ENCODE assay signal across 27 cellular contexts in genomic region chr20:32896521-32897280, GRCh38. TPM values are rescaled to one million over a fixed set of nuclear protein-coding genes. Genes with fewer than 3 reads are reported as not detected.
"Had no signal": no experiment of that assay in that cellular context is flagged by ENCODE, and none has a peak within 500 bp of the region (broad histone marks: within the 10 kb centered on the region; RNA-seq: fewer than 3 reads in every experiment).

No MANE protein-coding gene starts in this region.

- DNase-seq: activated CD4-positive, alpha-beta T cell treated with anti-CD3 and anti-CD28 coated beads for 48 hours; activated CD4-positive, alpha-beta T cell treated with anti-CD3 and anti-CD28 coated beads, Interleukin-2, amount 50 U/mL, for 48 hours; activated CD4-positive, CD25-positive, alpha-beta regulatory T cell treated with anti-CD3 and anti-CD28 coated beads, Interleukin-2, amount 50 U/mL, for 72 hours; activated CD8-positive, alpha-beta memory T cell treated with anti-CD3 and anti-CD28 coated beads, Interleukin-2, amount 10 ng/mL, durations not matched to agents 7 days and 5 days; activated effector memory CD4-positive, alpha-beta T cell treated with Interleukin-2 at 50 U/mL for 16 hours; activated naive CD4-positive, alpha-beta T cell treated with Interleukin-2 at 50 U/mL for 16 hours; activated T-cell treated with anti-CD3 and anti-CD28 coated beads, Interleukin-2, amount 50 U/mL, for 24 hours; brain microvascular endothelial cell; cerebellar nuclear complex; NCI-H1092; NCI-H1417 treated with DMSO at 0.1 percent for 48 hours; NCI-H1694; NCI-H2029; NCI-H2107; NCI-H2171 treated with DMSO at 0.1 percent for 48 hours; NCI-H226; PC-3; SHP77 treated with DMSO at 0.1 percent for 48 hours had no signal

- H3K9me3 Mint-ChIP-seq: activated naive CD4-positive, alpha-beta T cell treated with anti-CD3 and anti-CD28 coated beads, Interleukin-2, amount 50 U/mL, for 72 hours; activated T-cell treated with anti-CD3 and anti-CD28 coated beads, Interleukin-2, amount 50 U/mL, for 24 hours; activated T-helper 1 cell treated with anti-CD3 and anti-CD28 coated beads, Interleukin-12 subunit alpha, Interleukin-12 subunit beta, Interleukin-2, Interleukin-4 antibody, amounts not matched to agents 30 ng/mL and 10 ng/mL and 1 ng/mL, durations not matched to agents 14 hours and 24 hours and 36 hours; WTC11 had no signal

- ATAC-seq: activated CD8-positive, alpha-beta memory T cell treated with anti-CD3 and anti-CD28 coated beads, Interleukin-2, amount 10 ng/mL, durations not matched to agents 7 days and 5 days; activated naive CD4-positive, alpha-beta T cell treated with anti-CD3 and anti-CD28 coated beads, Interleukin-2, amount 50 U/mL, for 72 hours; K562; PC-3; WTC11 had no signal

- FAIRE-seq: colon, K562, RCC 7860 had no signal

- H3K27ac Mint-ChIP-seq: activated CD8-positive, alpha-beta memory T cell treated with anti-CD3 and anti-CD28 coated beads, Interleukin-2, amount 10 ng/mL, durations not matched to agents 7 days and 5 days; activated naive CD4-positive, alpha-beta T cell treated with anti-CD3 and anti-CD28 coated beads, Interleukin-2, amount 50 U/mL, for 72 hours; activated T-cell treated with anti-CD3 and anti-CD28 coated beads, Interleukin-2, amount 50 U/mL, for 24 hours; activated T-helper 1 cell treated with anti-CD3 and anti-CD28 coated beads, Interleukin-12 subunit alpha, Interleukin-12 subunit beta, Interleukin-2, Interleukin-4 antibody, amounts not matched to agents 30 ng/mL and 10 ng/mL and 1 ng/mL, durations not matched to agents 14 hours and 24 hours and 36 hours; WTC11 had no signal

- H3K27me3 ChIP-seq: brain microvascular endothelial cell, cardiac muscle cell had no signal

- H3K36me3 Mint-ChIP-seq: activated CD8-positive, alpha-beta memory T cell treated with anti-CD3 and anti-CD28 coated beads, Interleukin-2, amount 10 ng/mL, durations not matched to agents 7 days and 5 days; activated naive CD4-positive, alpha-beta T cell treated with anti-CD3 and anti-CD28 coated beads, Interleukin-2, amount 50 U/mL, for 72 hours; WTC11 had no signal

- H3K4me3 ChIP-seq: cardiac muscle cell, K562 had no signal

- H3K27me3 Mint-ChIP-seq: activated CD8-positive, alpha-beta memory T cell treated with anti-CD3 and anti-CD28 coated beads, Interleukin-2, amount 10 ng/mL, durations not matched to agents 7 days and 5 days; activated T-cell treated with anti-CD3 and anti-CD28 coated beads, Interleukin-2, amount 50 U/mL, for 24 hours had no signal

- H3K27ac ChIP-seq: brain microvascular endothelial cell, cardiac muscle cell had no signal

- H3K36me3 ChIP-seq: brain microvascular endothelial cell, cardiac muscle cell had no signal

- H3K4me3 Mint-ChIP-seq: activated CD8-positive, alpha-beta memory T cell treated with anti-CD3 and anti-CD28 coated beads, Interleukin-2, amount 10 ng/mL, durations not matched to agents 7 days and 5 days; activated T-cell treated with anti-CD3 and anti-CD28 coated beads, Interleukin-2, amount 50 U/mL, for 24 hours; activated T-helper 1 cell treated with anti-CD3 and anti-CD28 coated beads, Interleukin-12 subunit alpha, Interleukin-12 subunit beta, Interleukin-2, Interleukin-4 antibody, amounts not matched to agents 30 ng/mL and 10 ng/mL and 1 ng/mL, durations not matched to agents 14 hours and 24 hours and 36 hours; WTC11 had no signal

RNA-seq across cellular contexts. Expression of gene EFCAB8, which starts 38.0 kb away (rescaled TPM):
- total RNA-seq: cardiac muscle cell, M059J, NCI-H460, PC-3 had no signal
